Comparison of ENCODE assay signal across 1 cellular context in the genomic region with DNA sequence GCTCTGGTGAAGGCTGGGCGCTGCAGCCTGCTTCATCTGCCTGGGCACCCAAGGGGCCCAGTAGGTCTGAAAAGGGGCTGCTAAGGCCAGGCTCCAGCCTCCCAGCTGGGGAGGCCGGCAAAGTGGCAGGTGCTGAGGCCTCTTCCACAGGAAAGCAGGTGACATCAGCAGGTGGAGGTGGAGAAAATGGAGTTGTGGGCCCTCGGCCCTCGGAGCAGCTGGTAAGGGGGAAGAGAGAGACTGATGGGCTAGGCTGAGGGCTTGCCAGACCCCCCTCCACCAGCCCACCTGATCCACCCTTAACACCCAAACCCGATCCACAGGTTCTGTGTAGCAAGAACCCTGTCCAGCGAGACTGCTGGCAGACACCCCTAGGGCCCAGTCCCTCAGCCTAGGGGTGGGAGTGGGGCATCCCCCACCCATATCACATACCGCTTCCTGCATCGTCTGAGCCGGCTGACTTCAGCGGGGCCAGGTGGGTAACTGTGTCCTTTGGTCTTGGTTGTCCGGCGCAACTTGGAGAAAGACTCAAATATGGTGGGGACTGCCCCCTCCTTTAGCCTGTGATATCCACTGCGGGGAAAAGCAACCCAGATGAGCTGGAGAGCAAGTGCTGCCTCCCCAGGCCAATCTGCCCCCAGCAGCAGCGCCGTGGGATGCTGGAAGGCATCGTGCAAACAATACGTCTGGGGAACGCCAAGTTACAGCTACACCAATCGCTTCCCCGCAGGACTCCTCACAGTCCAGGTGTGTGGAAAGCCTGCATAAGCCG.
TF ChIP-seq lines count a peak whose summit lies in the region.

No MANE protein-coding gene starts in this region.

TF ChIP-seq in liver, 16 proteins besides CTCF, POLR2A, EP300 and RAD21 (continued from another document):
- TF ChIP-seq, protein P1, sequence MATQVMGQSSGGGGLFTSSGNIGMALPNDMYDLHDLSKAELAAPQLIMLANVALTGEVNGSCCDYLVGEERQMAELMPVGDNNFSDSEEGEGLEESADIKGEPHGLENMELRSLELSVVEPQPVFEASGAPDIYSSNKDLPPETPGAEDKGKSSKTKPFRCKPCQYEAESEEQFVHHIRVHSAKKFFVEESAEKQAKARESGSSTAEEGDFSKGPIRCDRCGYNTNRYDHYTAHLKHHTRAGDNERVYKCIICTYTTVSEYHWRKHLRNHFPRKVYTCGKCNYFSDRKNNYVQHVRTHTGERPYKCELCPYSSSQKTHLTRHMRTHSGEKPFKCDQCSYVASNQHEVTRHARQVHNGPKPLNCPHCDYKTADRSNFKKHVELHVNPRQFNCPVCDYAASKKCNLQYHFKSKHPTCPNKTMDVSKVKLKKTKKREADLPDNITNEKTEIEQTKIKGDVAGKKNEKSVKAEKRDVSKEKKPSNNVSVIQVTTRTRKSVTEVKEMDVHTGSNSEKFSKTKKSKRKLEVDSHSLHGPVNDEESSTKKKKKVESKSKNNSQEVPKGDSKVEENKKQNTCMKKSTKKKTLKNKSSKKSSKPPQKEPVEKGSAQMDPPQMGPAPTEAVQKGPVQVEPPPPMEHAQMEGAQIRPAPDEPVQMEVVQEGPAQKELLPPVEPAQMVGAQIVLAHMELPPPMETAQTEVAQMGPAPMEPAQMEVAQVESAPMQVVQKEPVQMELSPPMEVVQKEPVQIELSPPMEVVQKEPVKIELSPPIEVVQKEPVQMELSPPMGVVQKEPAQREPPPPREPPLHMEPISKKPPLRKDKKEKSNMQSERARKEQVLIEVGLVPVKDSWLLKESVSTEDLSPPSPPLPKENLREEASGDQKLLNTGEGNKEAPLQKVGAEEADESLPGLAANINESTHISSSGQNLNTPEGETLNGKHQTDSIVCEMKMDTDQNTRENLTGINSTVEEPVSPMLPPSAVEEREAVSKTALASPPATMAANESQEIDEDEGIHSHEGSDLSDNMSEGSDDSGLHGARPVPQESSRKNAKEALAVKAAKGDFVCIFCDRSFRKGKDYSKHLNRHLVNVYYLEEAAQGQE (IDR thresholded peaks at IDR 0.05): no peak
- no peak for TF ChIP-seq GABPA (IDR thresholded peaks at IDR 0.05 in 1 of 2, conservative IDR thresholded peaks at IDR 0.05 in 1 of 2)
- TF ChIP-seq, protein P2, sequence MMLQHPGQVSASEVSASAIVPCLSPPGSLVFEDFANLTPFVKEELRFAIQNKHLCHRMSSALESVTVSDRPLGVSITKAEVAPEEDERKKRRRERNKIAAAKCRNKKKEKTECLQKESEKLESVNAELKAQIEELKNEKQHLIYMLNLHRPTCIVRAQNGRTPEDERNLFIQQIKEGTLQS (IDR thresholded peaks at IDR 0.05): no peak
- no peak for TF ChIP-seq RXRA (IDR thresholded peaks at IDR 0.05)
- TF ChIP-seq, protein P3, sequence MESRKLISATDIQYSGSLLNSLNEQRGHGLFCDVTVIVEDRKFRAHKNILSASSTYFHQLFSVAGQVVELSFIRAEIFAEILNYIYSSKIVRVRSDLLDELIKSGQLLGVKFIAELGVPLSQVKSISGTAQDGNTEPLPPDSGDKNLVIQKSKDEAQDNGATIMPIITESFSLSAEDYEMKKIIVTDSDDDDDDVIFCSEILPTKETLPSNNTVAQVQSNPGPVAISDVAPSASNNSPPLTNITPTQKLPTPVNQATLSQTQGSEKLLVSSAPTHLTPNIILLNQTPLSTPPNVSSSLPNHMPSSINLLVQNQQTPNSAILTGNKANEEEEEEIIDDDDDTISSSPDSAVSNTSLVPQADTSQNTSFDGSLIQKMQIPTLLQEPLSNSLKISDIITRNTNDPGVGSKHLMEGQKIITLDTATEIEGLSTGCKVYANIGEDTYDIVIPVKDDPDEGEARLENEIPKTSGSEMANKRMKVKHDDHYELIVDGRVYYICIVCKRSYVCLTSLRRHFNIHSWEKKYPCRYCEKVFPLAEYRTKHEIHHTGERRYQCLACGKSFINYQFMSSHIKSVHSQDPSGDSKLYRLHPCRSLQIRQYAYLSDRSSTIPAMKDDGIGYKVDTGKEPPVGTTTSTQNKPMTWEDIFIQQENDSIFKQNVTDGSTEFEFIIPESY (IDR thresholded peaks at IDR 0.05): no peak
- no peak for TF ChIP-seq TAF1 (conservative IDR thresholded peaks at IDR 0.05)
- TF ChIP-seq FOXA1 (IDR thresholded peaks at IDR 0.05): no peak
- TF ChIP-seq HNF4G (IDR thresholded peaks at IDR 0.05): no peak
